In the genomic region with DNA sequence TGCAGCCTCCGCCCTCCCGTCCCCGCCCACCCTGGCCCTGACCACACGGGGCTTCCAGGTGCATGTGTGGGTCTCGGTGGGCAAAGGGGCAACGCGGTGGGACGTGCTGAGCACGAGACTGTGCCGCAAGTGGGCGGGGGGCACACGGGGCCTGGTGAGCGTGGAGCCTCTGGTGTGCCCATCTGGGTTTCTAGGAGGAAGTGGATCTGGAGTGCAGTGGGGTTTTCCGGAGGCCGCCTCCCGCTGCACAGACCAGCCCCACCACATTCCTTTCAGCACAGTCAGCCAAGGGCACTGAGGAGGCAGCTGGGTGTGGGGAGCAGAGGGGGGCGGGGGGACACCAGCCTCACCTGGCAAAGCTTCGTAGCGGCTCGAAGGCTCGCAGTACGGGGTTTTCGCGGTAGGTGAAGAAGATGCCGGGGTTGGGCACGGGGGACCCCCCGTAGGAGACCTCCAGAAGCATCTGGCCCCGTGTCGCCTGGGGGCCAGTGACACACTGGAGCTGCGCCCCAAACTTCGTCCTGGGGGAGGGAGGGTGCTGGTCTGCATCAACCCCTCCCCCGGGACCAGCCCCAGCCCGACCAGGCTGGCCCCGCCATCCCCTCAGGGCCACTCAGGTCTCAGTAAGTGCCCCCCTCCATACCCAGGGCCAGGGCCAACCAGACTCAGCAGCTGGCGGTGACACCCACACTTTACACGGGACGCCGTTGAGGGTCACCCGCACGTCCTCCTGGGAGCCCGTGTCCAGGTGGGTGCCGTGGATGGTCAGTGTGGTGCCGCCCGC, we compare ENCODE assay signal across 10 cellular contexts. TPM values are rescaled to one million over a fixed set of nuclear protein-coding genes. Genes with fewer than 3 reads are reported as not detected.
A peak's percentile ranks its signal among the peaks of the same experiment; 100 is the strongest.
DNase-seq lines count a peak whose midpoint lies in the region; ATAC-seq, FAIRE-seq and TF ChIP-seq lines count a peak whose summit lies in the region.
"Had no signal": no experiment of that assay in that cellular context is flagged by ENCODE, and none has a peak within 500 bp of the region (broad histone marks: within the 10 kb centered on the region; RNA-seq: fewer than 3 reads in every experiment).

No MANE protein-coding gene starts in this region.

- H3K9ac ChIP-seq in MM.1S (ENCODE audit: low read length): no peak overlapping the region

- H3K27ac ChIP-seq in SJSA1 (peak overlapping the region; percentile 73), gastroesophageal sphincter (peak overlapping the region in 3 of 4 donors; percentile 41 to 48 (median 43)), pancreas (peak overlapping the region; percentile 60 to 76 (median 73)), MM.1S (ENCODE audit: low read length) (no peak overlapping the region)

- no peaks in the 10 kb centered on the region for H3K9me3 ChIP-seq in SJSA1 (replicated peaks)
- H3K9me3 ChIP-seq in gastroesophageal sphincter: no peaks in the 10 kb centered on the region
- H3K9me3 ChIP-seq in pancreas: no peaks in the 10 kb centered on the region
- H3K9me3 ChIP-seq in MM.1S (replicated peaks; ENCODE audit: insufficient read depth, low read length): no peaks in the 10 kb centered on the region

- H3F3A ChIP-seq in MM.1S (ENCODE audit: insufficient read depth, low read length): no peaks in the 10 kb centered on the region

- WGBS in gastroesophageal sphincter (ENCODE audit: low coverage in 1 of 2), 2 donors: 81% methylated on average over 11 of the region's 44 CpGs; no CpG with 5 or more reads in 1 of the 2 donors
- 72 to 73% methylated on average over 39 to 44 of the region's 44 CpGs for WGBS in pancreas, 2 donors

- TF ChIP-seq EP300 in gastroesophageal sphincter (IDR thresholded peaks at IDR 0.05): no peak

- H3K4me1 ChIP-seq in SJSA1 (replicated peaks): peaks cover 16% of the 10 kb centered on the region
- peaks cover 0 to 13% (median 0%) of the 10 kb centered on the region in 3 donors for H3K4me1 ChIP-seq in gastroesophageal sphincter
- H3K4me1 ChIP-seq in pancreas: peaks cover 0 to 5% (median 0%) of the 10 kb centered on the region in 3 donors
- H3K4me1 ChIP-seq in MM.1S (ENCODE audit: low read length): no peaks in the 10 kb centered on the region

- H4K20me1 ChIP-seq in MM.1S (ENCODE audit: insufficient read depth, low read length): no peaks in the 10 kb centered on the region

- H2AFZ ChIP-seq in MM.1S (ENCODE audit: low read length): no peak overlapping the region

- H3K4me3 ChIP-seq in SJSA1 (no peak overlapping the region), gastroesophageal sphincter (no peak overlapping the region), pancreas (no peak overlapping the region), MM.1S (ENCODE audit: low read length) (no peak overlapping the region)

- no peak overlapping the region for H3K4me2 ChIP-seq in MM.1S (ENCODE audit: low read depth, low read length)

- no peaks in the 10 kb centered on the region for H3K9me2 ChIP-seq in MM.1S (replicated peaks; ENCODE audit: insufficient read depth, low read length)

- DNase-seq in Daoy (ENCODE audit: low read depth): peak; percentile 95
- peak; percentile 64 to 88 for DNase-seq in SJSA1 (ENCODE audit: low read depth in 1 of 2, low spot score in 2 of 2)
- peak in 4 of 6 donors; percentile 77 to 80 (median 78) for DNase-seq in pancreas
- DNase-seq in activated CD8-positive, alpha-beta memory T cell treated with anti-CD3 and anti-CD28 coated beads for 24 hours: no peak
- no peak for DNase-seq in NCI-H1436 treated with DMSO at 0.1 percent for 48 hours (lab: John Stamatoyannopoulos, UW)
- DNase-seq in MM.1S: no peak
- DNase-seq in activated naive CD4-positive, alpha-beta T cell treated with Interleukin-2 at 50 U/mL for 16 hours: no peak
- DNase-seq: SHP77 treated with DMSO at 0.1 percent for 48 hours; stimulated activated CD4-positive, alpha-beta T cell treated with anti-CD3 and anti-CD28 coated beads, Interleukin-4, amount 100 ng/mL, for 4 hours had no signal

- H3K36me3 ChIP-seq in SJSA1: peaks cover 87% of the 10 kb centered on the region
- H3K36me3 ChIP-seq in gastroesophageal sphincter: peaks cover 0 to 97% of the 10 kb centered on the region in 2 donors
- peaks cover 7 to 83% (median 35%) of the 10 kb centered on the region in 3 donors for H3K36me3 ChIP-seq in pancreas
- no peaks in the 10 kb centered on the region for H3K36me3 ChIP-seq in MM.1S (replicated peaks; ENCODE audit: insufficient read depth, low read length)

- no peak for FAIRE-seq in pancreas (lab: Jason Lieb, UNC)

- H3K27me3 ChIP-seq in SJSA1 (replicated peaks) (no peaks in the 10 kb centered on the region), gastroesophageal sphincter (no peaks in the 10 kb centered on the region), pancreas (no peaks in the 10 kb centered on the region), MM.1S (replicated peaks; ENCODE audit: insufficient read depth, low read length) (no peaks in the 10 kb centered on the region)

- TF ChIP-seq CTCF in gastroesophageal sphincter (IDR thresholded peaks at IDR 0.05) (no peak), pancreas (IDR thresholded peaks at IDR 0.05) (peak in 1 of 4 donors; percentile 2), MM.1S (IDR thresholded peaks at IDR 0.05; ENCODE audit: low read length) (no peak)

- TF ChIP-seq POLR2A in gastroesophageal sphincter (IDR thresholded peaks at IDR 0.05): no peak

- H3K79me2 ChIP-seq in MM.1S (ENCODE audit: low read length): no peaks in the 10 kb centered on the region

- intact Hi-C loops in pancreas (cut with DNase I): loop anchor here in 1 of 3 donors (5.0 kb wide), 1 partner anchor 40 kb away; no protein-coding TSS in a partner anchor

- ATAC-seq in gastroesophageal sphincter (peak; percentile 34), pancreas (peak; percentile 72 to 89 (median 86))

RNA-seq across cellular contexts. Expression of a gene that starts 12.4 kb away (rescaled TPM):
- total RNA-seq in Daoy (2014; rRNA removed; shearing (Covaris generic)): 1.3 and 4.8 TPM in 2 replicates
- 1.3 and 2.2 TPM in 2 replicates for total RNA-seq in SJSA1 (2014; rRNA removed; shearing (Covaris generic))
- 10 to 100 TPM in 2 of 4 donors, 1 to 10 TPM in 2; 6.8 to 11.5 (median 10.4) TPM for total RNA-seq in gastroesophageal sphincter
- 1 to 10 TPM; 1.3 to 3.7 (median 2.3) TPM for total RNA-seq in pancreas
- polyA plus RNA-seq in pancreas: 10 to 100 TPM; 13.2 to 22.2 TPM

RNA-seq across cellular contexts. Expression of a gene that starts 21.1 kb away (rescaled TPM):
- 14.6 and 16.9 TPM in 2 replicates for total RNA-seq in Daoy (2014; rRNA removed; shearing (Covaris generic))
- 1.9 and 4.8 TPM in 2 replicates for total RNA-seq in SJSA1 (2014; rRNA removed; shearing (Covaris generic))
- total RNA-seq in gastroesophageal sphincter (10 to 100 TPM; 10.1 to 18.4 (median 14.0) TPM), pancreas (1 to 10 TPM in 5 of 6 donors, under 1 TPM in 1; 0.88 to 3.8 (median 1.6) TPM)
- 10 to 100 TPM in 1 of 2 donors, 1 to 10 TPM in 1; 6.9 to 19.2 TPM for polyA plus RNA-seq in pancreas

RNA-seq across cellular contexts. Expression of a gene that starts 24.9 kb away (rescaled TPM):
- total RNA-seq in Daoy (2014; rRNA removed; shearing (Covaris generic)): 35.8 and 42.4 TPM in 2 replicates
- 45.9 and 61.7 TPM in 2 replicates for total RNA-seq in SJSA1 (2014; rRNA removed; shearing (Covaris generic))
- total RNA-seq in gastroesophageal sphincter: 100 to 1,000 TPM in 2 of 4 donors, 10 to 100 TPM in 2; 93.2 to 207 (median 102) TPM
- 100 to 1,000 TPM in 5 of 6 donors, 10 to 100 TPM in 1; 89.3 to 168 (median 113) TPM for total RNA-seq in pancreas
- polyA plus RNA-seq in pancreas: 100 to 1,000 TPM; 191 to 216 TPM

RNA-seq across cellular contexts. Expression of a gene that starts 31.5 kb away (rescaled TPM):
- total RNA-seq in Daoy (2014; rRNA removed; shearing (Covaris generic)): 5.1 and 18.1 TPM in 2 replicates
- total RNA-seq in SJSA1 (2014; rRNA removed; shearing (Covaris generic)): 15.4 and 30.4 TPM in 2 replicates
- total RNA-seq in gastroesophageal sphincter (10 to 100 TPM in 3 of 4 donors, 1 to 10 TPM in 1; 9.4 to 24.7 (median 12.5) TPM), pancreas (10 to 100 TPM; 17.0 to 40.7 (median 19.1) TPM)
- polyA plus RNA-seq in pancreas: 10 to 100 TPM; 67.7 to 78.3 TPM

RNA-seq across cellular contexts. Expression of a gene that starts 37.7 kb away (rescaled TPM):
- 9.0 and 17.3 TPM in 2 replicates for total RNA-seq in Daoy (2014; rRNA removed; shearing (Covaris generic))
- 17.4 and 25.0 TPM in 2 replicates for total RNA-seq in SJSA1 (2014; rRNA removed; shearing (Covaris generic))
- 10 to 100 TPM; 26.1 to 48.3 (median 37.4) TPM for total RNA-seq in gastroesophageal sphincter
- total RNA-seq in pancreas: 10 to 100 TPM; 19.2 to 36.7 (median 26.8) TPM
- 100 to 1,000 TPM; 109 to 139 TPM for polyA plus RNA-seq in pancreas

Comparison
In these comparisons a context has a peak if more than half of its experiments do, and no peak if none do; other contexts are left out.
1. DNase-seq: peak in Daoy (single experiment), SJSA1 (2 of 2) and pancreas (4 of 6); none in activated CD8-positive, alpha-beta memory T cell treated with anti-CD3 and anti-CD28 coated beads for 24 hours (single experiment), NCI-H1436 treated with DMSO at 0.1 percent for 48 hours (single experiment), MM.1S (single experiment) and activated naive CD4-positive, alpha-beta T cell treated with Interleukin-2 at 50 U/mL for 16 hours (single experiment).